19 cellular contexts compared by ENCODE assay signal in genomic region chr1:117268926-117269378, GRCh38. TPM values are rescaled to one million over a fixed set of nuclear protein-coding genes. Genes with fewer than 3 reads are reported as not detected.
DNase-seq lines count a peak whose midpoint lies in the region; ATAC-seq and TF ChIP-seq lines count a peak whose summit lies in the region.
"Had no signal": no experiment of that assay in that cellular context is flagged by ENCODE, and none has a peak within 500 bp of the region (broad histone marks: within the 10 kb centered on the region; RNA-seq: fewer than 3 reads in every experiment).

No MANE protein-coding gene starts in this region.

- TF ChIP-seq CTCF in parathyroid adenoma (IDR thresholded peaks at IDR 0.05): no peak

- peak overlapping the region; percentile 3 for H3K4me2 ChIP-seq in parathyroid adenoma (ENCODE audit: low read length)

- no peaks in the 10 kb centered on the region for H3K79me2 ChIP-seq in parathyroid adenoma

- CTCF ChIA-PET in activated CD8-positive, alpha-beta T cell treated with anti-CD3 and anti-CD28 coated beads, Interleukin-2, amount 10 ng/mL, durations not matched to agents 7 days and 5 days (lab: Charles Lee): no interaction called here

- no peak for ATAC-seq in activated CD8-positive, alpha-beta T cell treated with anti-CD3 and anti-CD28 coated beads, Interleukin-2, amount 10 ng/mL, durations not matched to agents 7 days and 5 days
- ATAC-seq in HG03196 (IDR thresholded peaks at IDR 0.05; ENCODE audit: unreplicated experiment) (no peak), HG03025 (IDR thresholded peaks at IDR 0.05; ENCODE audit: low FRiP score, unreplicated experiment) (no peak), HG02973 (IDR thresholded peaks at IDR 0.05; ENCODE audit: unreplicated experiment) (no peak)
- ATAC-seq: activated naive CD4-positive, alpha-beta T cell treated with anti-CD3 and anti-CD28 coated beads, Interleukin-2, amount 50 U/mL, for 72 hours had no signal

- no peak overlapping the region for H3K9ac ChIP-seq in NT2/D1 (ENCODE audit: insufficient read length, low read depth)
- H3K9ac ChIP-seq in parathyroid adenoma: no peak overlapping the region

- H3K9me3 Mint-ChIP-seq in activated CD8-positive, alpha-beta T cell treated with anti-CD3 and anti-CD28 coated beads, Interleukin-2, amount 10 ng/mL, durations not matched to agents 7 days and 5 days (ENCODE audit: insufficient read depth): no peaks in the 10 kb centered on the region
- H3K9me3 Mint-ChIP-seq: stimulated activated naive CD8-positive, alpha-beta T cell treated with anti-CD3 and anti-CD28 coated beads, Interleukin-15, Interleukin-2, amounts not matched to agents 100 ng/mL and 50 ng/mL, for 24 hours; T-helper 2 cell treated with Interferon-gamma antibody and Interleukin-4, amounts not matched to agents 5 μg/mL and 100 μg/mL, for 36 hours had no signal

- H3K36me3 ChIP-seq in NT2/D1 (ENCODE audit: insufficient read depth, insufficient read length, low read length) (no peaks in the 10 kb centered on the region), parathyroid adenoma (ENCODE audit: control insufficient read depth, insufficient read depth, low read length) (no peaks in the 10 kb centered on the region)

- H3K27ac Mint-ChIP-seq in activated CD8-positive, alpha-beta T cell treated with anti-CD3 and anti-CD28 coated beads, Interleukin-2, amount 10 ng/mL, durations not matched to agents 7 days and 5 days: no peak overlapping the region
- H3K27ac Mint-ChIP-seq: activated naive CD4-positive, alpha-beta T cell treated with anti-CD3 and anti-CD28 coated beads, Interleukin-2, amount 50 U/mL, for 72 hours; stimulated activated naive CD8-positive, alpha-beta T cell treated with anti-CD3 and anti-CD28 coated beads, Interleukin-15, Interleukin-2, amounts not matched to agents 100 ng/mL and 50 ng/mL, for 24 hours; T-helper 2 cell treated with Interferon-gamma antibody and Interleukin-4, amounts not matched to agents 5 μg/mL and 100 μg/mL, for 36 hours had no signal

- peaks cover 10% of the 10 kb centered on the region for H3K9me3 ChIP-seq in NT2/D1 (ENCODE audit: insufficient read depth, low read length)
- no peaks in the 10 kb centered on the region for H3K9me3 ChIP-seq in parathyroid adenoma (ENCODE audit: control insufficient read depth, low read length)

- H3K27ac ChIP-seq in parathyroid adenoma: peak overlapping the region; percentile 54

- no peaks in the 10 kb centered on the region for H3K36me3 Mint-ChIP-seq in activated CD8-positive, alpha-beta T cell treated with anti-CD3 and anti-CD28 coated beads, Interleukin-2, amount 10 ng/mL, durations not matched to agents 7 days and 5 days (ENCODE audit: low read depth)
- H3K36me3 Mint-ChIP-seq: activated naive CD4-positive, alpha-beta T cell treated with anti-CD3 and anti-CD28 coated beads, Interleukin-2, amount 50 U/mL, for 72 hours had no signal

- H3K4me1 Mint-ChIP-seq in activated CD8-positive, alpha-beta T cell treated with anti-CD3 and anti-CD28 coated beads, Interleukin-2, amount 10 ng/mL, durations not matched to agents 7 days and 5 days (ENCODE audit: low read depth): no peaks in the 10 kb centered on the region

- peaks cover 5% of the 10 kb centered on the region for H3K27me3 Mint-ChIP-seq in activated CD8-positive, alpha-beta T cell treated with anti-CD3 and anti-CD28 coated beads, Interleukin-2, amount 10 ng/mL, durations not matched to agents 7 days and 5 days (ENCODE audit: low read depth)
- H3K27me3 Mint-ChIP-seq: stimulated activated naive CD8-positive, alpha-beta T cell treated with anti-CD3 and anti-CD28 coated beads, Interleukin-15, Interleukin-2, amounts not matched to agents 100 ng/mL and 50 ng/mL, for 24 hours had no signal

- H3K4me3 ChIP-seq in NT2/D1 (ENCODE audit: insufficient read length, low read depth) (no peak overlapping the region), parathyroid adenoma (ENCODE audit: low read depth, low read length) (no peak overlapping the region)

- POLR2A ChIA-PET in activated CD8-positive, alpha-beta T cell treated with anti-CD3 and anti-CD28 coated beads, Interleukin-2, amount 10 ng/mL, durations not matched to agents 7 days and 5 days (lab: Charles Lee): no interaction called here

- H3K27me3 ChIP-seq in NT2/D1 (ENCODE audit: insufficient read depth, insufficient read length) (no peaks in the 10 kb centered on the region), parathyroid adenoma (ENCODE audit: control insufficient read depth, insufficient read depth, low read length) (no peaks in the 10 kb centered on the region)

- peak overlapping the region; percentile 38 for H2AFZ ChIP-seq in parathyroid adenoma

- peaks cover 4% of the 10 kb centered on the region for H3K4me1 ChIP-seq in NT2/D1 (ENCODE audit: insufficient read depth, insufficient read length)
- H3K4me1 ChIP-seq in parathyroid adenoma: peaks cover 9% of the 10 kb centered on the region

- DNase-seq in EH (ENCODE audit: low read depth): peak; percentile 22
- DNase-seq in NT2/D1 (ENCODE audit: low read depth, low spot score): peak; percentile 68
- peak; percentile 75 for DNase-seq in iPS DF 4.7 (ENCODE audit: extremely low read depth, low spot score)
- no peak for DNase-seq in activated CD8-positive, alpha-beta T cell treated with anti-CD3 and anti-CD28 coated beads, Interleukin-2, amount 10 ng/mL, durations not matched to agents 7 days and 5 days
- DNase-seq: activated CD4-positive, alpha-beta T cell treated with anti-CD3 and anti-CD28 coated beads for 4 hours; activated T-cell treated with anti-CD3 and anti-CD28 coated beads, Interleukin-2, amount 50 U/mL, for 1 hour; Kasumi-1; NCI-H187; NCI-H774 had no signal

- no peak overlapping the region for H3K4me3 Mint-ChIP-seq in activated CD8-positive, alpha-beta T cell treated with anti-CD3 and anti-CD28 coated beads, Interleukin-2, amount 10 ng/mL, durations not matched to agents 7 days and 5 days
- H3K4me3 Mint-ChIP-seq: neural crest cell; stimulated activated naive CD8-positive, alpha-beta T cell treated with anti-CD3 and anti-CD28 coated beads, Interleukin-15, Interleukin-2, amounts not matched to agents 100 ng/mL and 50 ng/mL, for 24 hours; T-helper 2 cell treated with Interferon-gamma antibody and Interleukin-4, amounts not matched to agents 5 μg/mL and 100 μg/mL, for 36 hours had no signal

RNA-seq across cellular contexts. Expression of gene VTCN1, which starts 58.2 kb away (rescaled TPM):
- total RNA-seq in activated CD8-positive, alpha-beta T cell treated with anti-CD3 and anti-CD28 coated beads, Interleukin-2, amount 10 ng/mL, durations not matched to agents 7 days and 5 days: not detected
- total RNA-seq: activated naive CD4-positive, alpha-beta T cell treated with anti-CD3 and anti-CD28 coated beads, Interleukin-2, amount 50 U/mL, for 72 hours; cardiac septum; endothelial cell of umbilical vein had no signal
